8 cellular contexts compared by ENCODE assay signal in genomic region chr22:45503816-45504702, GRCh38. TPM values are rescaled to one million over a fixed set of nuclear protein-coding genes. Genes with fewer than 3 reads are reported as not detected.
DNase-seq lines count a peak whose midpoint lies in the region; ATAC-seq and TF ChIP-seq lines count a peak whose summit lies in the region.

No MANE protein-coding gene starts in this region.

- H4K20me1 ChIP-seq in fibroblast of lung (ENCODE audit: control insufficient read depth, extremely low read depth, insufficient read depth, low read length), result no peaks in the 10 kb centered on the region

- peak overlapping the region; percentile 57 for H3K9ac ChIP-seq in fibroblast of lung (ENCODE audit: insufficient read depth, low read length)

- H2AFZ ChIP-seq in fibroblast of lung (ENCODE audit: low read length), result no peak overlapping the region

- peak overlapping the region; percentile 79 for H3K4me2 ChIP-seq in fibroblast of lung (ENCODE audit: extremely low read depth, insufficient read depth, low read length)

- H3K9me3 ChIP-seq in fibroblast of lung (ENCODE audit: control insufficient read depth, insufficient read depth, low read depth, low read length), result no peaks in the 10 kb centered on the region

- no peak for ATAC-seq in GM21528 (IDR thresholded peaks at IDR 0.05; ENCODE audit: low FRiP score, unreplicated experiment)
- ATAC-seq in HG03571 (IDR thresholded peaks at IDR 0.05; ENCODE audit: unreplicated experiment), result no peak

- peak overlapping the region; percentile 31 for H3K27ac ChIP-seq in fibroblast of lung (ENCODE audit: insufficient read depth, low read length)

- TF ChIP-seq CTCF in fibroblast of lung (conservative IDR thresholded peaks at IDR 0.05 in 1 of 2, IDR thresholded peaks at IDR 0.05 in 1 of 2; ENCODE audit: low read depth in 1 of 2, low read length in 2 of 2), result no peak

- H3K36me3 ChIP-seq in fibroblast of lung (ENCODE audit: control insufficient read depth, insufficient read depth, low read length), result no peaks in the 10 kb centered on the region

- DNase-seq in EL (peak; percentile 75), RPMI8226 (peak; percentile 2), fibroblast of lung (ENCODE audit: low read depth in 2 of 2) (peak; percentile 63 to 83), posterior vena cava (ENCODE audit: low spot score) (peak; percentile 75), NCI-H748 treated with DMSO at 0.1 percent for 48 hours (lab: John Stamatoyannopoulos, UW) (no peak), NCI-H345 treated with DMSO at 0.1 percent for 48 hours (lab: John Stamatoyannopoulos, UW; ENCODE audit: unreplicated experiment) (no peak)

- H3K4me3 ChIP-seq in fibroblast of lung (replicated peaks in 1 of 4; ENCODE audit: control extremely low read depth in 1 of 4, insufficient read depth in 1 of 4, low read depth in 3 of 4, low read length in 4 of 4), result peak overlapping the region; percentile 41 to 93 (median 78)

- peaks cover 2% of the 10 kb centered on the region for H3K4me1 ChIP-seq in fibroblast of lung (ENCODE audit: control insufficient read depth, extremely low read depth, insufficient read depth, low read length)

- H3K27me3 ChIP-seq in fibroblast of lung (ENCODE audit: control insufficient read depth, insufficient read depth, low read length), result no peaks in the 10 kb centered on the region

- intact Hi-C loops in posterior vena cava (cut with DNase I), result loop anchor here in 1 of 2 donors (5.0 kb wide), 1 partner anchor 57 kb away; no protein-coding TSS in a partner anchor

- H3K79me2 ChIP-seq in fibroblast of lung (ENCODE audit: control insufficient read depth, insufficient read depth, low read length), result peaks cover 20% of the 10 kb centered on the region

RNA-seq across cellular contexts. Expression of gene FBLN1, which starts 1.4 kb away (rescaled TPM):
- 209 and 270 TPM in 2 replicates for total RNA-seq in fibroblast of lung
- polyA plus RNA-seq in fibroblast of lung, result 96.6 and 134 TPM in 2 replicates
- polyA plus RNA-seq in fibroblast of lung (2012), result 162 and 217 TPM in 2 replicates
- polyA minus RNA-seq in fibroblast of lung (ENCODE audit: low replicate concordance), result 126 and 208 TPM in 2 replicates
- 1,000 to 10,000 TPM in 1 of 2 donors, 100 to 1,000 TPM in 1; 608 to 1,210 TPM for total RNA-seq in posterior vena cava

Comparison
In these comparisons a context has a peak if more than half of its experiments do, and no peak if none do; other contexts are left out.
1. DNase-seq: peak in EL (single experiment), RPMI8226 (single experiment), fibroblast of lung (2 of 2) and posterior vena cava (single experiment); none in NCI-H748 treated with DMSO at 0.1 percent for 48 hours (single experiment) and NCI-H345 treated with DMSO at 0.1 percent for 48 hours (single experiment).